Comparison of ENCODE assay signal across 8 cellular contexts in the genomic region with DNA sequence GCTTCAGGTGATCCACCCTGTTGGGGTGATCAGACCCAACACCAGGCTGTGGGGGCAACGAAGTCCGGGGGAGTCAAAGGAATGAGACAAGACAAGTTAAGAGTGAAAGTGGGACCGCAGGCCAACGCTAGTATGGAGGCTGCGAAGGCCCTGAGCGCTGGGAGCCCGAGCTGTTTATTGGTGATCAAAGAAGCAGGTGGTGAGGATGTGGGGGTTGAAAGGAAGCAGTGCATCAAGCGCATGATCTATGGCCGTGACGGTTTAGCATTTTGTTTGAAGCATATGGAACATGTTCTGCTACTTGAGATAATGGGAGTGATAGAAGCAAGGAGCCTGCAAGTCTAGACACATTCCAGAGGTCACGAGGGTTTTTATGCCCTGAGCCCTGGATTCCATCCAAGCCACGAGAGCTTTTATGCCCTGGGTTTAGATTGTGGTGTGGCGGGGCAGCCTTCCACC. TPM values are rescaled to one million over a fixed set of nuclear protein-coding genes. Genes with fewer than 3 reads are reported as not detected.
DNase-seq lines count a peak whose midpoint lies in the region; ATAC-seq and TF ChIP-seq lines count a peak whose summit lies in the region.

No MANE protein-coding gene starts in this region.

- H3K9ac ChIP-seq in MM.1S (ENCODE audit: low read length): no peak overlapping the region

- peak; percentile 85 for DNase-seq in NCI-H2171 (lab: John Stamatoyannopoulos, UW)
- peak; percentile 78 for DNase-seq in activated CD8-positive, alpha-beta memory T cell treated with anti-CD3 and anti-CD28 coated beads, Interleukin-2, amount 10 ng/mL, durations not matched to agents 7 days and 5 days
- DNase-seq in foreskin keratinocyte: peak; percentile 88 to 92
- peak; percentile 2 to 25 for DNase-seq in stimulated activated CD8-positive, alpha-beta memory T cell treated with anti-CD3 and anti-CD28 coated beads, Interleukin-7, amount 100 ng/mL, for 1 hour (ENCODE audit: low read depth in 2 of 2)
- no peak for DNase-seq in HFFc6
- DNase-seq in ovary: no peak
- no peak for DNase-seq in MM.1S

- intact Hi-C loops in ovary (cut with DNase I): no loop called here

- 49 to 61% (median 59%) methylated on average over 13 of the region's 13 CpGs for WGBS in ovary, 3 donors

- H3F3A ChIP-seq in MM.1S (ENCODE audit: insufficient read depth, low read length): no peaks in the 10 kb centered on the region

- H3K4me2 ChIP-seq in MM.1S (ENCODE audit: low read depth, low read length): no peak overlapping the region

- TF ChIP-seq CTCF in foreskin keratinocyte (conservative IDR thresholded peaks at IDR 0.05): no peak
- no peak for TF ChIP-seq CTCF in HFFc6 (IDR thresholded peaks at IDR 0.05)
- TF ChIP-seq CTCF in ovary (IDR thresholded peaks at IDR 0.05): no peak
- TF ChIP-seq CTCF in MM.1S (IDR thresholded peaks at IDR 0.05; ENCODE audit: low read length): no peak

- peaks cover 6% of the 10 kb centered on the region for H3K36me3 Mint-ChIP-seq in activated CD8-positive, alpha-beta memory T cell treated with anti-CD3 and anti-CD28 coated beads, Interleukin-2, amount 10 ng/mL, durations not matched to agents 7 days and 5 days
- H3K36me3 Mint-ChIP-seq in HFFc6 (ENCODE audit: low read depth): no peaks in the 10 kb centered on the region

- peak overlapping the region; percentile 20 for H3K4me3 Mint-ChIP-seq in activated CD8-positive, alpha-beta memory T cell treated with anti-CD3 and anti-CD28 coated beads, Interleukin-2, amount 10 ng/mL, durations not matched to agents 7 days and 5 days
- H3K4me3 Mint-ChIP-seq in HFFc6: no peak overlapping the region

- H3K9me2 ChIP-seq in MM.1S (replicated peaks; ENCODE audit: insufficient read depth, low read length): no peaks in the 10 kb centered on the region

- H3K9me3 Mint-ChIP-seq in activated CD8-positive, alpha-beta memory T cell treated with anti-CD3 and anti-CD28 coated beads, Interleukin-2, amount 10 ng/mL, durations not matched to agents 7 days and 5 days (ENCODE audit: low read depth): no peaks in the 10 kb centered on the region
- no peaks in the 10 kb centered on the region for H3K9me3 Mint-ChIP-seq in HFFc6

- peaks cover 43% of the 10 kb centered on the region for H3K4me1 Mint-ChIP-seq in activated CD8-positive, alpha-beta memory T cell treated with anti-CD3 and anti-CD28 coated beads, Interleukin-2, amount 10 ng/mL, durations not matched to agents 7 days and 5 days
- H3K4me1 Mint-ChIP-seq in HFFc6 (ENCODE audit: low read depth): peaks cover 23% of the 10 kb centered on the region

- H3K27me3 ChIP-seq in foreskin keratinocyte: no peaks in the 10 kb centered on the region
- H3K27me3 ChIP-seq in ovary: no peaks in the 10 kb centered on the region
- no peaks in the 10 kb centered on the region for H3K27me3 ChIP-seq in MM.1S (replicated peaks; ENCODE audit: insufficient read depth, low read length)

- no peaks in the 10 kb centered on the region for H3K79me2 ChIP-seq in MM.1S (ENCODE audit: low read length)

- CTCF ChIA-PET in activated CD8-positive, alpha-beta memory T cell treated with anti-CD3 and anti-CD28 coated beads, Interleukin-2, amount 10 ng/mL, durations not matched to agents 7 days and 5 days (lab: Charles Lee): interaction anchor here (0.8 to 1.4 kb wide), 7 partner anchors 12 to 83 kb away, joined by 3 to 11 read pairs (median 3); no protein-coding TSS in a partner anchor

- H3K27ac Mint-ChIP-seq in activated CD8-positive, alpha-beta memory T cell treated with anti-CD3 and anti-CD28 coated beads, Interleukin-2, amount 10 ng/mL, durations not matched to agents 7 days and 5 days: peak overlapping the region; percentile 87
- no peak overlapping the region for H3K27ac Mint-ChIP-seq in HFFc6

- no peak for TF ChIP-seq EP300 in ovary (IDR thresholded peaks at IDR 0.05)

- H3K4me3 ChIP-seq in ovary (no peak overlapping the region), MM.1S (ENCODE audit: low read length) (no peak overlapping the region)

- H3K27me3 Mint-ChIP-seq in activated CD8-positive, alpha-beta memory T cell treated with anti-CD3 and anti-CD28 coated beads, Interleukin-2, amount 10 ng/mL, durations not matched to agents 7 days and 5 days: no peaks in the 10 kb centered on the region
- peaks cover 5% of the 10 kb centered on the region for H3K27me3 Mint-ChIP-seq in HFFc6 (ENCODE audit: insufficient read depth)

- no peak for TF ChIP-seq POLR2A in ovary (IDR thresholded peaks at IDR 0.05)

- H3K36me3 ChIP-seq in ovary (no peaks in the 10 kb centered on the region), MM.1S (replicated peaks; ENCODE audit: insufficient read depth, low read length) (no peaks in the 10 kb centered on the region)

- peak; percentile 47 for ATAC-seq in activated CD8-positive, alpha-beta memory T cell treated with anti-CD3 and anti-CD28 coated beads, Interleukin-2, amount 10 ng/mL, durations not matched to agents 7 days and 5 days
- ATAC-seq in foreskin keratinocyte (peak; percentile 46), HG02970 (IDR thresholded peaks at IDR 0.05; ENCODE audit: low FRiP score, unreplicated experiment) (no peak)

- peak overlapping the region; percentile 81 for H3K27ac ChIP-seq in foreskin keratinocyte
- no peak overlapping the region for H3K27ac ChIP-seq in ovary
- H3K27ac ChIP-seq in MM.1S (ENCODE audit: low read length): no peak overlapping the region

- H3K4me1 ChIP-seq in foreskin keratinocyte: peaks cover 21% of the 10 kb centered on the region
- H3K4me1 ChIP-seq in ovary (ENCODE audit: insufficient read depth): peaks cover 8% of the 10 kb centered on the region
- H3K4me1 ChIP-seq in MM.1S (ENCODE audit: low read length): 0 out of 2 replicates have a peak, but pooled peaks cover 3% of the 10 kb centered on the region

- H2AFZ ChIP-seq in MM.1S (ENCODE audit: low read length): no peak overlapping the region

- H3K9me3 ChIP-seq in ovary (no peaks in the 10 kb centered on the region), MM.1S (replicated peaks; ENCODE audit: insufficient read depth, low read length) (no peaks in the 10 kb centered on the region)

- no peaks in the 10 kb centered on the region for H4K20me1 ChIP-seq in MM.1S (ENCODE audit: insufficient read depth, low read length)

RNA-seq across cellular contexts. Expression of a gene that starts 49.5 kb away (rescaled TPM):
- not detected for total RNA-seq in activated CD8-positive, alpha-beta memory T cell treated with anti-CD3 and anti-CD28 coated beads, Interleukin-2, amount 10 ng/mL, durations not matched to agents 7 days and 5 days
- total RNA-seq in foreskin keratinocyte: 0.27 and 0.28 TPM in 2 replicates
- 0.11 and 0.39 TPM in 2 replicates for polyA plus RNA-seq in foreskin keratinocyte
- total RNA-seq in HFFc6 (2021; fragmentation: NEBNext Ultra II Directional; extraction: Animal tissue kit (Norgen Biotek cat#: 25700)): under 1 TPM in 1 of 6 experiments, not detected in 5; 0.28 TPM
- total RNA-seq in ovary: 1 to 10 TPM; 1.4 to 5.3 (median 2.3) TPM
- 10 to 100 TPM in 1 of 2 donors, 1 to 10 TPM in 1; 5.3 to 18.1 TPM for polyA plus RNA-seq in ovary

Comparison
In these comparisons a context has a peak if more than half of its experiments do, and no peak if none do; other contexts are left out.
1. DNase-seq: peak in NCI-H2171 (single experiment), activated CD8-positive, alpha-beta memory T cell treated with anti-CD3 and anti-CD28 coated beads, Interleukin-2, amount 10 ng/mL, durations not matched to agents 7 days and 5 days (single experiment), foreskin keratinocyte (2 of 2) and stimulated activated CD8-positive, alpha-beta memory T cell treated with anti-CD3 and anti-CD28 coated beads, Interleukin-7, amount 100 ng/mL, for 1 hour (2 of 2); none in HFFc6 (single experiment), ovary (0 of 5) and MM.1S (single experiment).